Comparison of ENCODE assay signal across 8 cellular contexts in the genomic region with DNA sequence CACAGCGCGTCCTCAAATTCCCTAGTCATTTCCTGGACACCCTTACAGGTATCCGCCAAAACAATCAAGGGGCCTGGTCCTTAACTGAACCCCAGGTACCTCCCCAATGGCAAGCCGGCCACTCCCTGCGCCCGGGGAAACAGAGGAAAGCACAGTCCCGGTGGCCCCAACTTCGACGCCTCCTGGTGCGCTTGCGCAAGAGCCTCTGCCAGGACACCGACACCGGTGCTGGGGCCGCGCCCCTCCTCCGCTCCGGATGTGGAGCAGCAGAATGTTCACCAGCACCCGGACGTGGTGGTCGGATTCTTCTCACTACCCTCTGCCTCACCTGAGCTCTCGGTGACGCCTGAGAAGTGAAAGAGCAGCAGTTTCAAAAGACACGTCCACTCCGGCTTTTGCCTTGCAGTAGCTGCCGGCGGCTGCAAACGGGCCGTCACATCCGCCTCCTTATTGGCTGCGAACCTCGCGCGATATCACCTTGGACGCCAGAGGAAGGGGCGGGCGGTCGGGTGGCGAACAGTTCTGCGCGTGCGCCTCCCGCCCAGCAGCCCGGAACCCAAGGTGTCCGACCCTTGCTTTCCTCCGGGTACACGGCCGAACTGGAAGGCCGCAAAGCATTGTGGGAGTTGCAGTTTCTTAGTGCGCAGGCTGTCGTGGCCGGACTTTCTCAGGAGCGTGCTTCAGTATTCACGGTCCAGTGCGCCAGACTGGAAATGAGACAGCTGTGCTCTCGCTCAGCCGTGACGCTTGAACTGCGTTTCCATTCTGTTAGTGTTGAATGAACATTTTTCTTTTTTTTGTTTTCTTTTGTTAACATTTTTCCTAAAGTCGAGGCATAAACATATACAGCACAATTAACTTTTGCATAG. TPM values are rescaled to one million over a fixed set of nuclear protein-coding genes. Genes with fewer than 3 reads are reported as not detected.
A peak's percentile ranks its signal among the peaks of the same experiment; 100 is the strongest.
DNase-seq lines count a peak whose midpoint lies in the region; TF ChIP-seq lines count a peak whose summit lies in the region.

A gene with protein sequence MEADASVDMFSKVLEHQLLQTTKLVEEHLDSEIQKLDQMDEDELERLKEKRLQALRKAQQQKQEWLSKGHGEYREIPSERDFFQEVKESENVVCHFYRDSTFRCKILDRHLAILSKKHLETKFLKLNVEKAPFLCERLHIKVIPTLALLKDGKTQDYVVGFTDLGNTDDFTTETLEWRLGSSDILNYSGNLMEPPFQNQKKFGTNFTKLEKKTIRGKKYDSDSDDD (minus strand): TSS at position 423 of the 869 bp plus-strand sequence. CDS start 3,123 bp downstream, outside the sequence.

- TF ChIP-seq CTCF in HFFc6 (IDR thresholded peaks at IDR 0.05) = no peak
- no peak for TF ChIP-seq CTCF in suprapubic skin (IDR thresholded peaks at IDR 0.05)

- DNase-seq in GM04504 (ENCODE audit: low read depth) (peak; percentile 99), HFFc6 (peak; percentile 99), NAMALWA (ENCODE audit: low spot score) (peak; percentile 100), SK-MEL-5 (ENCODE audit: low read depth, low spot score) (peak; percentile 99), germinal center (ENCODE audit: low spot score) (peak; percentile 98), nucleus accumbens (lab: John Stamatoyannopoulos, UW) (peak; percentile 69 to 99 (median 97)), suprapubic skin (ENCODE audit: low spot score in 2 of 2) (peak; percentile 99)
- peak; percentile 99 for DNase-seq in activated naive CD4-positive, alpha-beta T cell treated with Interleukin-2 at 50 U/mL for 16 hours

- peaks cover 17% of the 10 kb centered on the region for H3K36me3 Mint-ChIP-seq in HFFc6 (ENCODE audit: low read depth)

- H3K4me1 Mint-ChIP-seq in HFFc6 (ENCODE audit: low read depth) = peaks cover 30% of the 10 kb centered on the region

- no peaks in the 10 kb centered on the region for H3K9me3 ChIP-seq in suprapubic skin

- H3K36me3 ChIP-seq in suprapubic skin = peaks cover 18% of the 10 kb centered on the region

- peak in 1 of 2 donors; percentile 6 for TF ChIP-seq POLR2A in suprapubic skin (IDR thresholded peaks at IDR 0.05)

- WGBS in suprapubic skin = 0% methylated on average over 51 of the region's 59 CpGs

- H3K27ac ChIP-seq in suprapubic skin = peak within 1 kb of the TSS; percentile 91

- peaks cover 1% of the 10 kb centered on the region; the same call in 1 of the 2 replicates for H3K27me3 Mint-ChIP-seq in HFFc6 (ENCODE audit: insufficient read depth)

- H3K27ac Mint-ChIP-seq in HFFc6 = no peak within 1 kb of the TSS

- no peak within 1 kb of the TSS for H3K4me3 Mint-ChIP-seq in HFFc6

- H3K4me1 ChIP-seq in suprapubic skin = peaks cover 42% of the 10 kb centered on the region

- H3K9me3 Mint-ChIP-seq in HFFc6 = no peaks in the 10 kb centered on the region

- no peak for TF ChIP-seq EP300 in suprapubic skin (IDR thresholded peaks at IDR 0.05)

- in situ Hi-C loops in SK-MEL-5 (cut with HindIII; ENCODE audit: low pct_unique_long_range_greater_than_20kb, low sequenced_read_pairs) = no loop called here

- H3K4me3 ChIP-seq in suprapubic skin = peak within 1 kb of the TSS; percentile 98

- no peaks in the 10 kb centered on the region for H3K27me3 ChIP-seq in suprapubic skin

RNA-seq across cellular contexts. Expression of the gene that starts here (rescaled TPM):
- 10 to 100 TPM; 40.3 to 47.9 (median 43.9) TPM for total RNA-seq in HFFc6 (2021; fragmentation: NEBNext Ultra II Directional; extraction: Animal tissue kit (Norgen Biotek cat#: 25700))
- 63.1 and 71.9 TPM in 2 replicates for total RNA-seq in SK-MEL-5 (2014; rRNA removed; shearing (Covaris generic))
- 41.3 and 44.6 TPM in 2 replicates for polyA plus RNA-seq in SK-MEL-5 (2015; cell fraction: cytosol; rRNA removed)
- polyA plus RNA-seq in SK-MEL-5 (2015; cell fraction: nucleus; rRNA removed) = 25.4 and 35.4 TPM in 2 replicates
- total RNA-seq in suprapubic skin = 10 to 100 TPM; 24.1 to 34.7 (median 26.9) TPM

Comparison
In these comparisons a context has a peak if more than half of its experiments do, and no peak if none do; other contexts are left out.
1. Peak in every context shown above with its lines: DNase-seq, H3K4me3 ChIP-seq and H3K27ac ChIP-seq.